Comparison of ENCODE assay signal across 12 cellular contexts in genomic region chr2:30300456-30301221, GRCh38.
DNase-seq lines count a peak whose midpoint lies in the region; ATAC-seq, FAIRE-seq and TF ChIP-seq lines count a peak whose summit lies in the region.
"Had no signal": no experiment of that assay in that cellular context is flagged by ENCODE, and none has a peak within 500 bp of the region (broad histone marks: within the 10 kb centered on the region; RNA-seq: fewer than 3 reads in every experiment).

No MANE protein-coding gene starts in this region.

- CTCF ChIA-PET in mammary epithelial cell (lab: Charles Lee; ENCODE audit: low non-redundant PET) (no interaction called here), H1 (lab: Charles Lee; ENCODE audit: partially characterized antibody) (interaction anchor here (1.2 to 5.7 kb wide), 6 partner anchors 9 to 93 kb away, joined by 3 to 32 read pairs (median 5); no protein-coding TSS in a partner anchor)

- H2BK5ac ChIP-seq in H1 (ENCODE audit: low read depth, low read length), result no peak overlapping the region

- no peak overlapping the region for H2BK20ac ChIP-seq in H1 (ENCODE audit: low read length)

- no peak for FAIRE-seq in H1 (lab: Jason Lieb, UNC)
- FAIRE-seq: GM19239 had no signal

- H3K14ac ChIP-seq in H1 (ENCODE audit: insufficient read length), result no peak overlapping the region

- H3K23ac ChIP-seq in H1 (ENCODE audit: insufficient read length), result no peak overlapping the region

- H3K27me3 ChIP-seq in mammary epithelial cell (ENCODE audit: insufficient read depth, low read length) (no peaks in the 10 kb centered on the region), H1 (replicated peaks in 1 of 4; ENCODE audit: control insufficient read depth in 3 of 4, extremely low read depth in 1 of 4, insufficient read depth in 3 of 4, low read length in 3 of 4) (peaks cover 0 to 7% (median 4%) of the 10 kb centered on the region in 4 experiments; a peak in 4 of 7 replicates), lung (ENCODE audit: control insufficient read depth, insufficient read depth) (no peaks in the 10 kb centered on the region), Karpas-422 (ENCODE audit: low read length) (no peaks in the 10 kb centered on the region)

- no peak overlapping the region for H3K4ac ChIP-seq in H1 (replicated peaks; ENCODE audit: insufficient read length, low read depth, low read length)

- no peak overlapping the region for H4K8ac ChIP-seq in H1 (ENCODE audit: extremely low read depth, insufficient read depth, low read length)

- no peak for TF ChIP-seq EP300 in H1 (IDR thresholded peaks at IDR 0.05; ENCODE audit: borderline replicate concordance in 1 of 2, low read depth in 2 of 2, low read length in 2 of 2)

- peak overlapping the region; percentile 44 for H2BK12ac ChIP-seq in H1 (ENCODE audit: low read depth, low read length)

- TF ChIP-seq CTCF in mammary epithelial cell (conservative IDR thresholded peaks at IDR 0.05 in 1 of 2, IDR thresholded peaks at IDR 0.05 in 1 of 2; ENCODE audit: extremely low read depth in 1 of 2, insufficient read depth in 1 of 2, low read depth in 1 of 2, low read length in 2 of 2) (no peak), H1 (IDR thresholded peaks at IDR 0.05; ENCODE audit: control extremely low read depth in 1 of 3, insufficient read depth in 1 of 3, low read depth in 1 of 3, low read length in 3 of 3) (no peak), lung (IDR thresholded peaks at IDR 0.05; ENCODE audit: control extremely low read depth, extremely low read depth) (no peak)

- H2BK120ac ChIP-seq in H1 (replicated peaks; ENCODE audit: low read depth, low read length), result no peak overlapping the region

- no peak overlapping the region for H2AK5ac ChIP-seq in H1 (ENCODE audit: low read depth, low read length)

- H3K56ac ChIP-seq in H1 (replicated peaks; ENCODE audit: insufficient read length, low read depth, low read length), result no peak overlapping the region

- H3K79me1 ChIP-seq in H1 (ENCODE audit: low read depth, low read length), result no peaks in the 10 kb centered on the region

- intact Hi-C loops in mammary epithelial cell (cut with micrococcal nuclease), result no loop called here

- no peak overlapping the region for H4K91ac ChIP-seq in H1 (replicated peaks; ENCODE audit: insufficient read length, low read length)

- H3K4me3 ChIP-seq in mammary epithelial cell (replicated peaks in 1 of 3; ENCODE audit: insufficient read depth in 1 of 3, low read depth in 2 of 3, low read length in 3 of 3) (no peak overlapping the region), H1 (ENCODE audit: extremely low read depth in 1 of 4, insufficient read depth in 2 of 4, low read depth in 3 of 4, low read length in 4 of 4) (no peak overlapping the region), lung (no peak overlapping the region), Karpas-422 (ENCODE audit: low read length) (no peak overlapping the region)

- H3K27ac ChIP-seq in mammary epithelial cell (ENCODE audit: insufficient read depth, low read depth, low read length) (no peak overlapping the region), H1 (ENCODE audit: low read depth, low read length) (no peak overlapping the region), lung (ENCODE audit: low read depth in 1 of 2, low read length in 1 of 2) (peak overlapping the region; percentile 63 to 77), Karpas-422 (ENCODE audit: low read length) (no peak overlapping the region)

- H3K4me1 ChIP-seq in mammary epithelial cell (ENCODE audit: insufficient read depth, low read length) (no peaks in the 10 kb centered on the region), H1 (replicated peaks in 1 of 4; ENCODE audit: control insufficient read depth in 3 of 4, insufficient read depth in 4 of 4, low read length in 3 of 4) (peaks cover 8 to 29% (median 10%) of the 10 kb centered on the region in 4 experiments), lung (ENCODE audit: control insufficient read depth in 2 of 2, insufficient read depth in 2 of 2, low read length in 2 of 2) (peaks cover 8 to 10% of the 10 kb centered on the region in 2 donors), Karpas-422 (ENCODE audit: low read length) (peaks cover 11% of the 10 kb centered on the region)

- no peaks in the 10 kb centered on the region for H3K9me3 ChIP-seq in mammary epithelial cell (replicated peaks; ENCODE audit: insufficient read depth, low read length)
- no peaks in the 10 kb centered on the region for H3K9me3 ChIP-seq in H1 (ENCODE audit: insufficient read depth in 2 of 2, low read depth in 1 of 2, low read length in 1 of 2)
- no peaks in the 10 kb centered on the region for H3K9me3 ChIP-seq in lung (ENCODE audit: control insufficient read depth in 2 of 2, insufficient read depth in 1 of 2, low read length in 1 of 2)
- no peaks in the 10 kb centered on the region for H3K9me3 ChIP-seq in Karpas-422 (ENCODE audit: low read length)

- H3K23me2 ChIP-seq in H1 (ENCODE audit: low read depth, low read length), result no peaks in the 10 kb centered on the region

- no peaks in the 10 kb centered on the region for H3K9me2 ChIP-seq in Karpas-422 (replicated peaks; ENCODE audit: insufficient read depth, low read length)

- H2AFZ ChIP-seq in mammary epithelial cell (ENCODE audit: low read depth, low read length) (no peak overlapping the region), H1 (ENCODE audit: low read length) (no peak overlapping the region), Karpas-422 (ENCODE audit: low read length) (no peak overlapping the region)

- H2BK15ac ChIP-seq in H1 (ENCODE audit: low read length), result no peak overlapping the region

- TF ChIP-seq RAD21 in H1 (IDR thresholded peaks at IDR 0.05 in 1 of 2, conservative IDR thresholded peaks at IDR 0.05 in 1 of 2; ENCODE audit: low read depth in 2 of 2, low read length in 2 of 2), result no peak

- H3K4me2 ChIP-seq in mammary epithelial cell (ENCODE audit: insufficient read depth, low read depth, low read length), result no peak overlapping the region
- H3K4me2 ChIP-seq in H1 (ENCODE audit: insufficient read depth in 1 of 2, low read depth in 2 of 2, low read length in 2 of 2), result peak overlapping the region; percentile 43 to 53; a peak in 2 of 4 replicates
- H3K4me2 ChIP-seq in Karpas-422 (ENCODE audit: low read depth, low read length, poor library complexity, severe bottlenecking), result no peak overlapping the region

- H4K20me1 ChIP-seq in mammary epithelial cell (ENCODE audit: insufficient read depth, low read length), result no peaks in the 10 kb centered on the region
- H4K20me1 ChIP-seq in H1 (replicated peaks in 1 of 2; ENCODE audit: control insufficient read depth in 1 of 2, insufficient read depth in 2 of 2, low read length in 2 of 2), result no peaks in the 10 kb centered on the region
- H4K20me1 ChIP-seq in Karpas-422 (ENCODE audit: insufficient read depth, low read depth, low read length), result no peaks in the 10 kb centered on the region

- H3K9ac ChIP-seq in mammary epithelial cell (ENCODE audit: insufficient read depth, low read length), result no peak overlapping the region
- no peak overlapping the region for H3K9ac ChIP-seq in H1 (replicated peaks in 1 of 4; ENCODE audit: extremely low read depth in 1 of 4, low read depth in 3 of 4, low read length in 3 of 4)
- no peak overlapping the region for H3K9ac ChIP-seq in Karpas-422 (ENCODE audit: low read length)

- no peak overlapping the region for H4K5ac ChIP-seq in H1 (ENCODE audit: insufficient read length, low read depth, low read length)

- POLR2A ChIA-PET in H1 (lab: Charles Lee; ENCODE audit: partially characterized antibody), result interaction anchor here (1.0 to 1.7 kb wide), 3 partner anchors 12 to 46 kb away, joined by 4 read pairs; no protein-coding TSS in a partner anchor

- no peak for TF ChIP-seq POLR2A in H1 (IDR thresholded peaks at IDR 0.05; ENCODE audit: control extremely low read depth in 1 of 2, low read depth in 2 of 2, low read length in 2 of 2)

- H3K36me3 ChIP-seq in mammary epithelial cell (ENCODE audit: insufficient read depth, low read length) (no peaks in the 10 kb centered on the region), H1 (ENCODE audit: control insufficient read depth in 2 of 4, insufficient read depth in 4 of 4, low read length in 3 of 4) (no peaks in the 10 kb centered on the region), lung (ENCODE audit: control insufficient read depth in 2 of 2, insufficient read depth in 2 of 2, low read length in 2 of 2) (no peaks in the 10 kb centered on the region), Karpas-422 (ENCODE audit: insufficient read depth, low read length) (no peaks in the 10 kb centered on the region)

- no peak for ATAC-seq in lung (ENCODE audit: insufficient read depth, low FRiP score)
- no peak for ATAC-seq in HG03175 (IDR thresholded peaks at IDR 0.05; ENCODE audit: unreplicated experiment)
- ATAC-seq: esophagus mucosa had no signal

- in situ Hi-C loops in T47D (cut with HindIII; ENCODE audit: low pct_unique_long_range_greater_than_20kb, low sequenced_read_pairs) (no loop called here), mammary epithelial cell (cut with MboI; ENCODE audit: low sequenced_read_pairs in 2 of 2) (no loop called here)

- dilution Hi-C loops in mammary epithelial cell (cut with HindIII; ENCODE audit: low sequenced_read_pairs), result no loop called here

- H3K18ac ChIP-seq in H1 (ENCODE audit: extremely low read depth, low read length), result peak overlapping the region; percentile 49; the same call in 1 of the 2 replicates

- 31% methylated on average over 6 of the region's 6 CpGs for WGBS in mammary epithelial cell (ENCODE audit: low coverage, missing lambda C conversion rate)
- 80% methylated on average over 6 of the region's 6 CpGs; no CpG with 5 or more reads in 1 of the 2 experiments for WGBS in H1 (ENCODE audit: extremely low coverage in 1 of 2, insufficient coverage in 1 of 2, insufficient read length in 1 of 2, insufficient replicate concordance in 2 of 2, low coverage in 1 of 2, low lambda C conversion rate in 2 of 2, missing lambda C conversion rate in 1 of 2), 2 experiments
- 50 to 73% methylated on average over 6 of the region's 6 CpGs for WGBS in lung, 2 donors

- H3K79me2 ChIP-seq in mammary epithelial cell (ENCODE audit: insufficient read depth, low read length) (no peaks in the 10 kb centered on the region), H1 (ENCODE audit: control insufficient read depth in 1 of 2, insufficient read depth in 2 of 2, low read length in 2 of 2) (no peaks in the 10 kb centered on the region), Karpas-422 (ENCODE audit: low read length) (no peaks in the 10 kb centered on the region)

- no TSS peak for BruUV-seq in mammary epithelial cell (replicated peaks; lab: Mats Ljungman, UMichigan)

- DNase-seq in T47D (ENCODE audit: low read depth in 1 of 2, low spot score in 1 of 2), result peak; percentile 5 to 6
- DNase-seq in mammary epithelial cell, result no peak
- DNase-seq in H1 (ENCODE audit: low read depth in 1 of 2, low spot score in 2 of 2), result no peak
- DNase-seq in lung (ENCODE audit: low spot score), result no peak
- no peak for DNase-seq in MV-4-11 (lab: John Stamatoyannopoulos, UW)
- no peak for DNase-seq in Karpas-422
- DNase-seq in stimulated activated CD4-positive, alpha-beta T cell treated with anti-CD3 and anti-CD28 coated beads, Interleukin-15, amount 100 ng/mL, for 24 hours, result no peak
- DNase-seq: ACHN; activated CD4-positive, alpha-beta memory T cell treated with anti-CD3 and anti-CD28 coated beads, Interleukin-2, amount 10 ng/mL, durations not matched to agents 7 days and 5 days had no signal

TF ChIP-seq in H1, 55 proteins besides CTCF, POLR2A, EP300 and RAD21 (continues in another document):
- TF ChIP-seq CBX8 (IDR thresholded peaks at IDR 0.05; ENCODE audit: borderline replicate concordance, low read depth, low read length), result no peak

Comparison
In these comparisons a context has a peak if more than half of its experiments do, and no peak if none do; other contexts are left out.
1. DNase-seq: peak in T47D (2 of 2); none in mammary epithelial cell (single experiment), H1 (0 of 2), lung (single experiment), MV-4-11 (single experiment), Karpas-422 (single experiment) and stimulated activated CD4-positive, alpha-beta T cell treated with anti-CD3 and anti-CD28 coated beads, Interleukin-15, amount 100 ng/mL, for 24 hours (single experiment).
2. H3K27ac ChIP-seq: peak in lung (2 of 2); none in mammary epithelial cell (single experiment), H1 (single experiment) and Karpas-422 (single experiment).
3. H3K4me2 ChIP-seq: peak in H1 (2 of 2); none in mammary epithelial cell (single experiment) and Karpas-422 (single experiment).